ENCODE assay signal across 8 cellular contexts in genomic region chr21:42973991-42974831, GRCh38. TPM values are rescaled to one million over a fixed set of nuclear protein-coding genes. Genes with fewer than 3 reads are reported as not detected.
DNase-seq lines count a peak whose midpoint lies in the region; ATAC-seq and TF ChIP-seq lines count a peak whose summit lies in the region.

Gene PKNOX1 (plus strand): TSS chr21:42974562. CDS start chr21:43004382, 29,820 bp downstream.

- TF ChIP-seq CTCF in PC-3 (conservative IDR thresholded peaks at IDR 0.05; ENCODE audit: low read depth, low read length) (no peak), mucosa of descending colon (IDR thresholded peaks at IDR 0.05) (no peak)

- peak within 1 kb of the TSS; percentile 97 for H3K4me2 ChIP-seq in PC-3 (ENCODE audit: low read length)

- intact Hi-C loops in PC-3 (cut with micrococcal nuclease) = loop anchor here (10.0 kb wide), 2 partner anchors 49 to 79 kb away; partner anchors contain the start of genes ERVH48-1 and NDUFV3
- intact Hi-C loops in mucosa of descending colon (cut with DNase I, micrococcal nuclease) = no loop called here

- H3K27ac ChIP-seq in PC-3 (ENCODE audit: low read length) = peak within 1 kb of the TSS; percentile 40
- peak within 1 kb of the TSS; percentile 94 for H3K27ac ChIP-seq in epithelial cell of prostate

- no TSS peak for BruUV-seq in PC-3 (replicated peaks; lab: Mats Ljungman, UMichigan)

- H3K9me2 ChIP-seq in PC-3 (replicated peaks; ENCODE audit: low read length) = no peaks in the 10 kb centered on the region

- DNase-seq in DMS53 (lab: John Stamatoyannopoulos, UW) (peak; percentile 99), PC-3 (peak; percentile 99), activated T-cell treated with anti-CD3 and anti-CD28 coated beads for 48 hours (ENCODE audit: low read depth) (peak; percentile 99), epithelial cell of prostate (ENCODE audit: low read depth, low spot score) (peak; percentile 93), mucosa of descending colon (peak; percentile 98 to 100 (median 99))
- peak; percentile 97 for DNase-seq in Jurkat, Clone E6-1 (ENCODE audit: low read depth, low spot score)
- DNase-seq in stimulated activated CD8-positive, alpha-beta memory T cell treated with anti-CD3 and anti-CD28 coated beads, Interleukin-4, amount 100 ng/mL, for 1 hour (ENCODE audit: low read depth in 2 of 2, low spot score in 1 of 2) = peak; percentile 96 to 98

- H3K4me1 ChIP-seq in PC-3 (ENCODE audit: insufficient read depth, low read length) = peaks cover 16% of the 10 kb centered on the region
- peaks cover 8% of the 10 kb centered on the region for H3K4me1 ChIP-seq in mucosa of descending colon (ENCODE audit: low read depth)

- H2AFZ ChIP-seq in PC-3 (ENCODE audit: low read length) = peak within 1 kb of the TSS; percentile 99

- no peaks in the 10 kb centered on the region for H3K27me3 ChIP-seq in PC-3 (ENCODE audit: low read length)

- peak within 1 kb of the TSS; percentile 90 for H3K4me3 ChIP-seq in Jurkat, Clone E6-1 (ENCODE audit: low read length)
- H3K4me3 ChIP-seq in PC-3 (ENCODE audit: low read length) = peak within 1 kb of the TSS; percentile 80
- H3K4me3 ChIP-seq in mucosa of descending colon = peak within 1 kb of the TSS; percentile 74

- ATAC-seq in GM21717 (IDR thresholded peaks at IDR 0.05; ENCODE audit: unreplicated experiment) (peak; percentile 82), PC-3 (peak; percentile 90), mucosa of descending colon (peak; percentile 93)

- peaks cover 13% of the 10 kb centered on the region for H3K36me3 ChIP-seq in PC-3 (ENCODE audit: low read depth, low read length)
- peaks cover 6% of the 10 kb centered on the region for H3K36me3 ChIP-seq in mucosa of descending colon (ENCODE audit: low read depth)

- CTCF ChIA-PET in PC-3 (lab: Charles Lee) = interaction anchor here (0.6 to 0.7 kb wide), 3 partner anchors 81 to 1036 kb away, joined by 3 to 5 read pairs (median 3); partner anchors contain the start of gene NDUFV3

- POLR2A ChIA-PET in PC-3 (lab: Charles Lee; ENCODE audit: unreplicated experiment) = interaction anchor here (0.6 to 1.3 kb wide), 5 partner anchors 12 to 458 kb away, joined by 3 to 12 read pairs (median 5); no protein-coding TSS in a partner anchor

- H3K9ac ChIP-seq in PC-3 (ENCODE audit: low read length) = peak within 1 kb of the TSS; percentile 88

- peaks cover 39% of the 10 kb centered on the region for H3K79me2 ChIP-seq in PC-3 (ENCODE audit: low read length)

- no peaks in the 10 kb centered on the region for H3F3A ChIP-seq in PC-3 (ENCODE audit: low read length, unreplicated experiment)

- H4K20me1 ChIP-seq in PC-3 (ENCODE audit: low read length) = no peaks in the 10 kb centered on the region

- no peaks in the 10 kb centered on the region for H3K9me3 ChIP-seq in PC-3 (ENCODE audit: low read length)
- H3K9me3 ChIP-seq in mucosa of descending colon = no peaks in the 10 kb centered on the region

RNA-seq across cellular contexts. Expression of gene PKNOX1, which starts in this region (rescaled TPM):
- 18.3 TPM for polyA plus RNA-seq in Jurkat, Clone E6-1 (2012; ENCODE audit: insufficient read depth, insufficient read length)
- total RNA-seq in PC-3 (2014; rRNA removed) (14.9 and 19.7 TPM in 2 replicates), mucosa of descending colon (10 to 100 TPM; 14.3 to 26.1 (median 16.3) TPM)

Comparison
In these comparisons a context has a peak if more than half of its experiments do, and no peak if none do; other contexts are left out.
1. Peak in every context shown above with its lines: DNase-seq, ATAC-seq, H3K4me3 ChIP-seq and H3K27ac ChIP-seq.